24 cellular contexts compared by ENCODE assay signal in genomic region chr2:237378650-237379049, GRCh38. TPM values are rescaled to one million over a fixed set of nuclear protein-coding genes. Genes with fewer than 3 reads are reported as not detected.
DNase-seq lines count a peak whose midpoint lies in the region; ATAC-seq and TF ChIP-seq lines count a peak whose summit lies in the region.
"Had no signal": no experiment of that assay in that cellular context is flagged by ENCODE, and none has a peak within 500 bp of the region (broad histone marks: within the 10 kb centered on the region; RNA-seq: fewer than 3 reads in every experiment).

No MANE protein-coding gene starts in this region.

- intact Hi-C loops in IMR-90 (cut with micrococcal nuclease): no loop called here
- intact Hi-C loops in sigmoid colon (cut with DNase I): loop anchor here (2.0 kb wide), 2 partner anchors 54 to 64 kb away; no protein-coding TSS in a partner anchor
- intact Hi-C loops in uterus (cut with DNase I; ENCODE audit: low total_unique reads): no loop called here
- intact Hi-C loops in aorta (cut with DNase I): no loop called here

- TF ChIP-seq CTCF in IMR-90 (conservative IDR thresholded peaks at IDR 0.05; ENCODE audit: low read depth, low read length) (no peak), sigmoid colon (IDR thresholded peaks at IDR 0.05) (no peak), uterus (IDR thresholded peaks at IDR 0.05) (no peak)

- H3K4ac ChIP-seq in IMR-90 (ENCODE audit: low read depth, low read length) (no peak overlapping the region), mesendoderm (ENCODE audit: low read depth, low read length) (no peak overlapping the region)

- H2AK5ac ChIP-seq in IMR-90 (ENCODE audit: low read depth, low read length) (no peak overlapping the region), mesendoderm (ENCODE audit: low read length) (no peak overlapping the region)

- H3K9me1 ChIP-seq in IMR-90 (ENCODE audit: insufficient read depth, low read length): peaks cover 32% of the 10 kb centered on the region

- H3K27ac ChIP-seq in IMR-90 (ENCODE audit: insufficient read depth, low read length) (peak overlapping the region; percentile 51; the same call in 1 of the 2 replicates), mesendoderm (ENCODE audit: low read depth, low read length) (no peak overlapping the region), sigmoid colon (peak overlapping the region in 3 of 4 donors; percentile 75 to 82 (median 80)), uterus (peak overlapping the region; percentile 39 to 46), aorta (ENCODE audit: low read depth in 1 of 2, low read length in 2 of 2) (no peak overlapping the region)
- H3K27ac ChIP-seq: KMS-11 had no signal

- H3K23ac ChIP-seq in IMR-90 (ENCODE audit: low read depth, low read length) (no peak overlapping the region), mesendoderm (ENCODE audit: low read length) (peak overlapping the region; percentile 11)

- H4K5ac ChIP-seq in IMR-90 (ENCODE audit: low read depth, low read length) (no peak overlapping the region), mesendoderm (ENCODE audit: low read length) (no peak overlapping the region)

- no peak overlapping the region for H4K91ac ChIP-seq in IMR-90 (ENCODE audit: insufficient read depth, low read depth, low read length)

- peak overlapping the region; percentile 33 for H2AK9ac ChIP-seq in IMR-90 (replicated peaks; ENCODE audit: low read depth, low read length, poor library complexity)

- H4K20me1 ChIP-seq in IMR-90 (ENCODE audit: insufficient read depth, low read length): peaks cover 91% of the 10 kb centered on the region

- in situ Hi-C loops in IMR-90 (cut with MboI; ENCODE audit: low sequenced_read_pairs): no loop called here

- H3K14ac ChIP-seq in IMR-90 (replicated peaks; ENCODE audit: low read depth, low read length): no peak overlapping the region

- H3K4me3 ChIP-seq in IMR-90 (ENCODE audit: insufficient read depth, low read depth, low read length): no peak overlapping the region
- H3K4me3 ChIP-seq in mesendoderm (ENCODE audit: low read length): no peak overlapping the region
- no peak overlapping the region for H3K4me3 ChIP-seq in sigmoid colon
- H3K4me3 ChIP-seq in uterus: no peak overlapping the region
- no peak overlapping the region for H3K4me3 ChIP-seq in aorta (ENCODE audit: low read length in 2 of 2)
- H3K4me3 ChIP-seq: GM23338, HAP-1 had no signal

- H3K56ac ChIP-seq in IMR-90 (ENCODE audit: extremely low read depth, insufficient read depth, low read length): no peak overlapping the region
- H3K56ac ChIP-seq in mesendoderm (ENCODE audit: low read length): no peak overlapping the region

- no peak overlapping the region for H3K18ac ChIP-seq in IMR-90 (ENCODE audit: low read depth, low read length)
- H3K18ac ChIP-seq in mesendoderm (ENCODE audit: low read length): no peak overlapping the region

- H3K9ac ChIP-seq in IMR-90 (ENCODE audit: low read depth, low read length) (no peak overlapping the region), mesendoderm (ENCODE audit: low read length) (no peak overlapping the region)
- H3K9ac ChIP-seq: KMS-11, SK-N-SH had no signal

- H2BK120ac ChIP-seq in IMR-90 (ENCODE audit: low read depth, low read length): no peak overlapping the region
- H2BK120ac ChIP-seq in mesendoderm (ENCODE audit: low read depth, low read length): no peak overlapping the region

- H2BK15ac ChIP-seq in IMR-90 (ENCODE audit: low read depth, low read length) (no peak overlapping the region), mesendoderm (replicated peaks; ENCODE audit: low read depth) (no peak overlapping the region)

- H2BK5ac ChIP-seq in IMR-90 (ENCODE audit: low read depth, low read length, poor library complexity, severe bottlenecking): peak overlapping the region; percentile 25
- no peak overlapping the region for H2BK5ac ChIP-seq in mesendoderm (ENCODE audit: low read length)

- TSS peak; percentile 47 for BruUV-seq in IMR-90 (replicated peaks; lab: Mats Ljungman, UMichigan)

- peak; percentile 77 to 90 (median 87) for TF ChIP-seq EP300 in sigmoid colon (IDR thresholded peaks at IDR 0.05)

- CTCF ChIA-PET in IMR-90 (lab: Yijun Ruan, JAX): no interaction called here

- no peak overlapping the region for H3K4me2 ChIP-seq in IMR-90 (ENCODE audit: low read depth, low read length)
- H3K4me2 ChIP-seq in mesendoderm (ENCODE audit: low read length): no peak overlapping the region
- H3K4me2 ChIP-seq: GM23338, KMS-11, SK-N-SH had no signal

- H3K9me3 ChIP-seq in IMR-90 (ENCODE audit: control insufficient read depth, insufficient read depth, low read length) (no peaks in the 10 kb centered on the region), sigmoid colon (no peaks in the 10 kb centered on the region), uterus (no peaks in the 10 kb centered on the region), aorta (ENCODE audit: control insufficient read depth, low read length) (no peaks in the 10 kb centered on the region)
- H3K9me3 ChIP-seq: HAP-1, SK-N-SH had no signal

- TF ChIP-seq POLR2A in IMR-90 (IDR thresholded peaks at IDR 0.05; ENCODE audit: low read depth, low read length): no peak
- no peak for TF ChIP-seq POLR2A in sigmoid colon (IDR thresholded peaks at IDR 0.05)
- no peak for TF ChIP-seq POLR2A in uterus (IDR thresholded peaks at IDR 0.05)

- H3K27me3 ChIP-seq in IMR-90 (ENCODE audit: control insufficient read depth, insufficient read depth, low read length): no peaks in the 10 kb centered on the region
- no peaks in the 10 kb centered on the region for H3K27me3 ChIP-seq in mesendoderm (ENCODE audit: insufficient read depth, low read length, poor library complexity)
- H3K27me3 ChIP-seq in sigmoid colon: no peaks in the 10 kb centered on the region
- H3K27me3 ChIP-seq in uterus: no peaks in the 10 kb centered on the region
- H3K27me3 ChIP-seq in aorta (ENCODE audit: control insufficient read depth in 1 of 2, insufficient read depth in 2 of 2, low read length in 1 of 2): no peaks in the 10 kb centered on the region

- POLR2A ChIA-PET in IMR-90 (lab: Charles Lee; ENCODE audit: unreplicated experiment): no interaction called here

- no peaks in the 10 kb centered on the region for H3K79me2 ChIP-seq in mesendoderm (ENCODE audit: control insufficient read depth, insufficient read depth, low read length)

- dilution Hi-C loops in IMR-90 (cut with HindIII; ENCODE audit: low sequenced_read_pairs, unreplicated experiment): no loop called here

- H4K8ac ChIP-seq in IMR-90 (ENCODE audit: low read depth in 2 of 2, low read length in 2 of 2) (no peak overlapping the region; a peak in 1 of 4 replicates), mesendoderm (ENCODE audit: low read depth, low read length) (no peak overlapping the region)

- no peak overlapping the region for H2AFZ ChIP-seq in IMR-90 (replicated peaks; ENCODE audit: low read length, poor library complexity)
- H2AFZ ChIP-seq: GM23338 had no signal

- H3K36me3 ChIP-seq in IMR-90 (ENCODE audit: control insufficient read depth, insufficient read depth, low read length) (peaks cover 80% of the 10 kb centered on the region), mesendoderm (ENCODE audit: control insufficient read depth, insufficient read depth, low read length) (no peaks in the 10 kb centered on the region), sigmoid colon (peaks cover 29 to 81% (median 57%) of the 10 kb centered on the region in 4 donors), uterus (no peaks in the 10 kb centered on the region), aorta (ENCODE audit: control insufficient read depth in 1 of 2, insufficient read depth in 2 of 2, low read length in 1 of 2) (peaks cover 0 to 3% of the 10 kb centered on the region in 2 donors)
- H3K36me3 ChIP-seq: HAP-1 had no signal

- H2BK20ac ChIP-seq in IMR-90 (ENCODE audit: low read depth, low read length): no peak overlapping the region

- peaks cover 3% of the 10 kb centered on the region; the same call in 1 of the 2 replicates for H3K4me1 ChIP-seq in IMR-90 (ENCODE audit: control insufficient read depth, insufficient read depth, low read length)
- H3K4me1 ChIP-seq in mesendoderm (ENCODE audit: control insufficient read depth, low read depth, low read length): no peaks in the 10 kb centered on the region
- H3K4me1 ChIP-seq in sigmoid colon: peaks cover 0 to 83% (median 54%) of the 10 kb centered on the region in 4 donors
- no peaks in the 10 kb centered on the region for H3K4me1 ChIP-seq in uterus
- no peaks in the 10 kb centered on the region for H3K4me1 ChIP-seq in aorta (ENCODE audit: control insufficient read depth in 1 of 2, insufficient read depth in 2 of 2, low read length in 2 of 2)
- H3K4me1 ChIP-seq: HAP-1 had no signal

- ATAC-seq in IMR-90 (ENCODE audit: low read depth) (no peak), HG03442 (IDR thresholded peaks at IDR 0.05; ENCODE audit: unreplicated experiment) (no peak), aorta (ENCODE audit: low FRiP score) (no peak)
- ATAC-seq: GM23338, PC-3 had no signal

- H3K79me1 ChIP-seq in IMR-90 (ENCODE audit: low read depth in 1 of 2, low read length in 2 of 2) (peaks cover 52 to 85% of the 10 kb centered on the region in 2 experiments), mesendoderm (ENCODE audit: low read length) (no peaks in the 10 kb centered on the region)

- WGBS in IMR-90 (ENCODE audit: extremely low coverage in 2 of 2, insufficient read length in 1 of 2), 2 experiments: 99% methylated on average over 10 of the region's 11 CpGs; no CpG with 5 or more reads in 1 of the 2 experiments
- WGBS in mesendoderm (ENCODE audit: extremely low coverage, insufficient coverage, low lambda C conversion rate): no CpG with 5 or more reads among the region's 11 CpGs
- 93 to 95% methylated on average over 11 of the region's 11 CpGs for WGBS in sigmoid colon, 2 donors
- WGBS in aorta, 2 donors: 94 to 95% methylated on average over 11 of the region's 11 CpGs

- DNase-seq in IMR-90 (no peak), mesendoderm (no peak), sigmoid colon (peak; percentile 96), uterus (peak in 1 of 2 donors; percentile 11), NCI-H82 (lab: John Stamatoyannopoulos, UW) (no peak), aorta (no peak), cerebellar nuclear complex (lab: John Stamatoyannopoulos, UW) (no peak)
- DNase-seq: ACHN; Calu3; DMS79 treated with DMSO at 0.1 percent for 48 hours; MM.1S; NCI-H2081 treated with DMSO at 0.1 percent for 48 hours; NCI-H2171; NCI-H345; NCI-H510A treated with DMSO at 0.1 percent for 48 hours; NCI-H748 treated with DMSO at 0.1 percent for 48 hours; NK-92 treated with Interleukin-12 subunit alpha and Interleukin-12 subunit beta, amount 100 ng/mL, for 24 hours; PC-3; SK-N-SH had no signal

- TF ChIP-seq RAD21 in IMR-90 (IDR thresholded peaks at IDR 0.05; ENCODE audit: low read length): no peak

TF ChIP-seq in IMR-90, 13 proteins besides CTCF, POLR2A, EP300 and RAD21 (continues in another document):
- TF ChIP-seq BHLHE40 (IDR thresholded peaks at IDR 0.05; ENCODE audit: low read depth, low read length): no peak

RNA-seq across cellular contexts. Expression of gene COL6A3, which starts 35.3 kb away (rescaled TPM):
- total RNA-seq in IMR-90 (2012; rRNA removed): 1,501 and 1,855 TPM in 2 replicates
- polyA plus RNA-seq in IMR-90 (2012; rRNA removed): 798 and 964 TPM in 2 replicates
- 520 and 674 TPM in 2 replicates for polyA plus RNA-seq in IMR-90 (2012; cell fraction: cytosol; rRNA removed)
- polyA plus RNA-seq in IMR-90 (2012; cell fraction: nucleus; rRNA removed; ENCODE audit: low replicate concordance): 700 and 999 TPM in 2 replicates
- polyA plus RNA-seq in mesendoderm (2013, experiment 1 of 2): 0.76 TPM
- polyA plus RNA-seq in mesendoderm (2013, experiment 2 of 2): 0.81 TPM
- 100 to 1,000 TPM; 233 to 715 (median 381) TPM for total RNA-seq in sigmoid colon
- 10 to 100 TPM in 1 of 3 donors, 1 to 10 TPM in 2; 2.8 to 66.9 (median 9.0) TPM for polyA plus RNA-seq in sigmoid colon
- 1,000 to 10,000 TPM in 1 of 4 donors, 100 to 1,000 TPM in 3; 164 to 1,719 (median 447) TPM for total RNA-seq in uterus
- 100 to 1,000 TPM; 190 to 289 TPM for total RNA-seq in aorta
- 10 to 100 TPM in 1 of 2 donors, 1 to 10 TPM in 1; 7.3 to 54.5 TPM for polyA plus RNA-seq in aorta
- polyA plus RNA-seq: IgD-negative memory B cell had no signal

Comparison
In these comparisons a context has a peak if more than half of its experiments do, and no peak if none do; other contexts are left out.
1. H3K27ac ChIP-seq: peak in IMR-90 (single experiment), sigmoid colon (3 of 4) and uterus (2 of 2); none in mesendoderm (single experiment) and aorta (0 of 2).